In the genomic region with DNA sequence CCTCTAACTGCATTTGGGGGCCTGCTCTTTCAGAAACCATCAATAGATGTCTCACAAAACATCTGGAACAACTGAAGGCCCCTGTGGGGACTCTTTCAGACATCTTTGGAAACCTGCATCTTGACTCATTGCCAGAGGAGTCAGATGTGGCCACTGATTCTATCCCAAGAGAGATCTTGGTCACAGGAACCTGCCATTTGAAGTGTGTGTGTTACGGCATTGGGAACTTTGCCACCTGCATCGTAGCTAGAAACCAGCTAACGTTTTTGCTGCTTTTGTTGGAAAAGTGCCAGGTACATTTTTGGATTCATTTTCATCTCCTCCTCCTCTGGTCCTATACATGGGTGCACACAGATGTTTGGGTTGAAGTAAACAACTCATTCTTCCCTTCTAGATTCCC, we compare ENCODE assay signal across 17 cellular contexts. TPM values are rescaled to one million over a fixed set of nuclear protein-coding genes. Genes with fewer than 3 reads are reported as not detected.
DNase-seq lines count a peak whose midpoint lies in the region; ATAC-seq and TF ChIP-seq lines count a peak whose summit lies in the region.
"Had no signal": no experiment of that assay in that cellular context is flagged by ENCODE, and none has a peak within 500 bp of the region (broad histone marks: within the 10 kb centered on the region; RNA-seq: fewer than 3 reads in every experiment).

No MANE protein-coding gene starts in this region.

- H3K27ac Mint-ChIP-seq in activated T-cell treated with anti-CD3 and anti-CD28 coated beads, Interleukin-2, amount 50 U/mL, for 24 hours = peak overlapping the region; percentile 76
- peak overlapping the region in 5 of 7 donors; percentile 37 to 65 (median 42) for H3K27ac Mint-ChIP-seq in CD4-positive, alpha-beta memory T cell
- H3K27ac Mint-ChIP-seq in memory B cell = peak overlapping the region; percentile 45
- no peak overlapping the region for H3K27ac Mint-ChIP-seq in glutamatergic neuron (ENCODE audit: unreplicated experiment)
- H3K27ac Mint-ChIP-seq: CD8-positive, alpha-beta T cell; HFFc6 had no signal

- no peak overlapping the region for H3K4me3 ChIP-seq in CD4-positive, alpha-beta memory T cell (ENCODE audit: low read length in 2 of 2)
- H3K4me3 ChIP-seq: PC-9 had no signal

- no peaks in the 10 kb centered on the region for H3K27me3 ChIP-seq in CD4-positive, alpha-beta memory T cell (ENCODE audit: insufficient read depth, low read length)

- H3K4me3 Mint-ChIP-seq in activated T-cell treated with anti-CD3 and anti-CD28 coated beads, Interleukin-2, amount 50 U/mL, for 24 hours = no peak overlapping the region
- H3K4me3 Mint-ChIP-seq in CD4-positive, alpha-beta memory T cell = no peak overlapping the region
- H3K4me3 Mint-ChIP-seq in memory B cell = no peak overlapping the region
- H3K4me3 Mint-ChIP-seq in glutamatergic neuron (ENCODE audit: unreplicated experiment) = no peak overlapping the region
- H3K4me3 Mint-ChIP-seq: CD8-positive, alpha-beta T cell; HFFc6 had no signal

- peaks cover 27% of the 10 kb centered on the region for H3K4me1 ChIP-seq in CD4-positive, alpha-beta memory T cell (ENCODE audit: insufficient read depth, low read length)

- CTCF ChIA-PET in CD4-positive, alpha-beta memory T cell (lab: Charles Lee; ENCODE audit: partially characterized antibody) = no interaction called here

- no peaks in the 10 kb centered on the region for H3K27me3 Mint-ChIP-seq in activated T-cell treated with anti-CD3 and anti-CD28 coated beads, Interleukin-2, amount 50 U/mL, for 24 hours
- H3K27me3 Mint-ChIP-seq in CD4-positive, alpha-beta memory T cell = no peaks in the 10 kb centered on the region
- H3K27me3 Mint-ChIP-seq in memory B cell (no peaks in the 10 kb centered on the region), glutamatergic neuron (ENCODE audit: unreplicated experiment) (peaks cover 3% of the 10 kb centered on the region)

- H3K9me3 Mint-ChIP-seq in activated T-cell treated with anti-CD3 and anti-CD28 coated beads, Interleukin-2, amount 50 U/mL, for 24 hours = no peaks in the 10 kb centered on the region
- H3K9me3 Mint-ChIP-seq in CD4-positive, alpha-beta memory T cell = peaks cover 0 to 3% (median 0%) of the 10 kb centered on the region in 8 donors
- H3K9me3 Mint-ChIP-seq in memory B cell (no peaks in the 10 kb centered on the region), glutamatergic neuron (ENCODE audit: unreplicated experiment) (peaks cover 3% of the 10 kb centered on the region)
- H3K9me3 Mint-ChIP-seq: CD8-positive, alpha-beta T cell; HFFc6 had no signal

- H3K27ac ChIP-seq in CD4-positive, alpha-beta memory T cell (ENCODE audit: low read depth, low read length) = no peak overlapping the region
- H3K27ac ChIP-seq: PC-9 had no signal

- H3K9me3 ChIP-seq in CD4-positive, alpha-beta memory T cell (ENCODE audit: control insufficient read depth in 1 of 2, low read length in 2 of 2) = no peaks in the 10 kb centered on the region

- intact Hi-C loops in CD4-positive, alpha-beta memory T cell (cut with micrococcal nuclease) = no loop called here

- DNase-seq in activated T-cell treated with anti-CD3 and anti-CD28 coated beads, Interleukin-2, amount 50 U/mL, for 24 hours = no peak
- DNase-seq in activated T-cell treated with anti-CD3 and anti-CD28 coated beads, Interleukin-2, amount 50 U/mL, for 48 hours = no peak
- DNase-seq in CD4-positive, alpha-beta memory T cell = no peak
- DNase-seq in NAMALWA (ENCODE audit: low spot score) = peak; percentile 91
- no peak for DNase-seq in memory B cell (ENCODE audit: low spot score in 2 of 2)
- no peak for DNase-seq in cerebellar nuclear complex (lab: John Stamatoyannopoulos, UW)
- DNase-seq in glutamatergic neuron = no peak
- DNase-seq: AML-193; CD8-positive, alpha-beta T cell; HFFc6; Kasumi-1; NCI-H1417 treated with DMSO at 0.1 percent for 48 hours; NCI-H2029; NCI-H226; NCI-H526 treated with DMSO at 0.1 percent for 48 hours; PC-9 had no signal

- TF ChIP-seq CTCF in glutamatergic neuron (IDR thresholded peaks at IDR 0.05; ENCODE audit: partially characterized antibody, unreplicated experiment) = no peak

- peaks cover 52% of the 10 kb centered on the region for H3K36me3 ChIP-seq in CD4-positive, alpha-beta memory T cell (ENCODE audit: insufficient read depth, low read length)

- POLR2A ChIA-PET in CD4-positive, alpha-beta memory T cell (lab: Charles Lee; ENCODE audit: partially characterized antibody) = no interaction called here

- H3K36me3 Mint-ChIP-seq in activated T-cell treated with anti-CD3 and anti-CD28 coated beads, Interleukin-2, amount 50 U/mL, for 24 hours (ENCODE audit: low read depth) = peaks cover 80% of the 10 kb centered on the region
- peaks cover 38 to 66% of the 10 kb centered on the region in 2 donors for H3K36me3 Mint-ChIP-seq in CD4-positive, alpha-beta memory T cell
- H3K36me3 Mint-ChIP-seq in memory B cell (peaks cover 14% of the 10 kb centered on the region), glutamatergic neuron (ENCODE audit: unreplicated experiment) (no peaks in the 10 kb centered on the region)

- ATAC-seq in memory B cell (ENCODE audit: low read depth) = no peak
- ATAC-seq in GM21529 (IDR thresholded peaks at IDR 0.05; ENCODE audit: unreplicated experiment) = no peak
- ATAC-seq: CD8-positive, alpha-beta T cell had no signal

- H3K4me1 Mint-ChIP-seq in activated T-cell treated with anti-CD3 and anti-CD28 coated beads, Interleukin-2, amount 50 U/mL, for 24 hours (ENCODE audit: low read depth) = peaks cover 27% of the 10 kb centered on the region
- peaks cover 21 to 36% (median 27%) of the 10 kb centered on the region in 4 donors for H3K4me1 Mint-ChIP-seq in CD4-positive, alpha-beta memory T cell
- H3K4me1 Mint-ChIP-seq in memory B cell (peaks cover 23% of the 10 kb centered on the region), glutamatergic neuron (ENCODE audit: low read depth, unreplicated experiment) (peaks cover 6% of the 10 kb centered on the region)

RNA-seq across cellular contexts. Expression of a gene that starts 4.3 kb away (rescaled TPM):
- total RNA-seq in CD4-positive, alpha-beta memory T cell = 10 to 100 TPM; 19.5 to 20.7 TPM
- polyA plus RNA-seq in CD4-positive, alpha-beta memory T cell = 10 to 100 TPM; 17.6 to 28.9 TPM
- 20.1 TPM for total RNA-seq in glutamatergic neuron (ENCODE audit: unreplicated experiment)

RNA-seq across cellular contexts. Expression of a gene that starts 4.4 kb away (rescaled TPM):
- 10 to 100 TPM; 54.0 to 59.7 TPM for total RNA-seq in CD4-positive, alpha-beta memory T cell
- 10 to 100 TPM in 1 of 2 donors, 1 to 10 TPM in 1; 7.9 to 19.7 TPM for polyA plus RNA-seq in CD4-positive, alpha-beta memory T cell
- total RNA-seq in glutamatergic neuron (ENCODE audit: unreplicated experiment) = 55.1 TPM

RNA-seq across cellular contexts. Expression of a gene that starts 24.3 kb away (rescaled TPM):
- 10 to 100 TPM; 72.7 to 74.5 TPM for total RNA-seq in CD4-positive, alpha-beta memory T cell
- 10 to 100 TPM; 22.2 to 45.4 TPM for polyA plus RNA-seq in CD4-positive, alpha-beta memory T cell
- total RNA-seq in glutamatergic neuron (ENCODE audit: unreplicated experiment) = 39.9 TPM

RNA-seq across cellular contexts. Expression of a gene that starts 58.9 kb away (rescaled TPM):
- total RNA-seq in CD4-positive, alpha-beta memory T cell = 1 to 10 TPM; 4.0 to 4.1 TPM
- polyA plus RNA-seq in CD4-positive, alpha-beta memory T cell = 1 to 10 TPM; 2.8 to 4.1 TPM
- total RNA-seq in glutamatergic neuron (ENCODE audit: unreplicated experiment) = 19.0 TPM
